ENCODE assay signal across 8 cellular contexts in genomic region chr9:111481885-111482636, GRCh38. TPM values are rescaled to one million over a fixed set of nuclear protein-coding genes. Genes with fewer than 3 reads are reported as not detected.
DNase-seq lines count a peak whose midpoint lies in the region; ATAC-seq and TF ChIP-seq lines count a peak whose summit lies in the region.

No MANE protein-coding gene starts in this region.

- peak overlapping the region; percentile 87 to 90 for H3K27ac Mint-ChIP-seq in activated naive CD4-positive, alpha-beta T cell treated with anti-CD3 and anti-CD28 coated beads, Interleukin-2, amount 50 U/mL, for 72 hours

- H3F3A ChIP-seq in DOHH2 (ENCODE audit: control insufficient read depth, insufficient read depth) (peaks cover 5% of the 10 kb centered on the region; the same call in 1 of the 2 replicates), MM.1S (ENCODE audit: insufficient read depth, low read length) (peaks cover 13% of the 10 kb centered on the region)

- no peak for DNase-seq in MM.1S
- DNase-seq in activated naive CD4-positive, alpha-beta T cell treated with anti-CD3 and anti-CD28 coated beads, Interleukin-2, amount 50 U/mL, for 72 hours (ENCODE audit: low spot score in 2 of 2), result no peak
- no peak for DNase-seq in stomach
- no peak for DNase-seq in NCI-H187 treated with DMSO at 0.1 percent for 48 hours (lab: John Stamatoyannopoulos, UW)
- DNase-seq in COLO829 (ENCODE audit: low spot score), result no peak

- H3K4me2 ChIP-seq in DOHH2 (ENCODE audit: low read length) (peak overlapping the region; percentile 91), MM.1S (ENCODE audit: low read depth, low read length) (peak overlapping the region; percentile 78)

- H4K20me1 ChIP-seq in DOHH2 (ENCODE audit: control insufficient read depth, insufficient read depth, low read depth, low read length) (peaks cover 30% of the 10 kb centered on the region), MM.1S (ENCODE audit: insufficient read depth, low read length) (peaks cover 29% of the 10 kb centered on the region)

- no peaks in the 10 kb centered on the region for H3K9me3 Mint-ChIP-seq in activated naive CD4-positive, alpha-beta T cell treated with anti-CD3 and anti-CD28 coated beads, Interleukin-2, amount 50 U/mL, for 72 hours

- H3K27me3 ChIP-seq in DOHH2 (ENCODE audit: control insufficient read depth, low read length) (no peaks in the 10 kb centered on the region), MM.1S (replicated peaks; ENCODE audit: insufficient read depth, low read length) (no peaks in the 10 kb centered on the region), stomach (no peaks in the 10 kb centered on the region)

- no peaks in the 10 kb centered on the region for H3K9me3 ChIP-seq in DOHH2 (ENCODE audit: control insufficient read depth, insufficient read depth, low read length)
- H3K9me3 ChIP-seq in MM.1S (replicated peaks; ENCODE audit: insufficient read depth, low read length), result no peaks in the 10 kb centered on the region
- H3K9me3 ChIP-seq in iPS-18c (ENCODE audit: control insufficient read depth, insufficient read depth, low read length), result no peaks in the 10 kb centered on the region
- no peaks in the 10 kb centered on the region for H3K9me3 ChIP-seq in stomach

- H3K36me3 ChIP-seq in DOHH2 (ENCODE audit: control insufficient read depth, low read length), result peaks cover 3% of the 10 kb centered on the region
- no peaks in the 10 kb centered on the region for H3K36me3 ChIP-seq in MM.1S (replicated peaks; ENCODE audit: insufficient read depth, low read length)
- H3K36me3 ChIP-seq in stomach, result no peaks in the 10 kb centered on the region

- 22 to 40% (median 24%) methylated on average over 13 of the region's 13 CpGs for WGBS in stomach, 5 donors

- H3K27ac ChIP-seq in DOHH2 (ENCODE audit: low read depth, low read length) (no peak overlapping the region), MM.1S (ENCODE audit: low read length) (no peak overlapping the region), stomach (peak overlapping the region; percentile 66 to 99 (median 98))

- peaks cover 36% of the 10 kb centered on the region for H3K4me1 ChIP-seq in DOHH2 (ENCODE audit: control insufficient read depth, low read length)
- H3K4me1 ChIP-seq in MM.1S (ENCODE audit: low read length), result peaks cover 14% of the 10 kb centered on the region; the same call in 1 of the 2 replicates
- peaks cover 13 to 55% (median 35%) of the 10 kb centered on the region in 4 donors for H3K4me1 ChIP-seq in stomach

- no peak for TF ChIP-seq POLR2A in stomach (IDR thresholded peaks at IDR 0.05)

- peak overlapping the region; percentile 89; the same call in 1 of the 2 replicates for H3K9ac ChIP-seq in MM.1S (ENCODE audit: low read length)

- H3K36me3 Mint-ChIP-seq in activated naive CD4-positive, alpha-beta T cell treated with anti-CD3 and anti-CD28 coated beads, Interleukin-2, amount 50 U/mL, for 72 hours, result peaks cover 11 to 25% of the 10 kb centered on the region in 2 donors

- TF ChIP-seq EP300 in stomach (IDR thresholded peaks at IDR 0.05), result no peak

- intact Hi-C loops in stomach (cut with DNase I; ENCODE audit: low total_unique reads), result no loop called here

- no peaks in the 10 kb centered on the region for H3K9me2 ChIP-seq in DOHH2 (replicated peaks; ENCODE audit: control insufficient read depth, low read length)
- H3K9me2 ChIP-seq in MM.1S (replicated peaks; ENCODE audit: insufficient read depth, low read length), result no peaks in the 10 kb centered on the region

- H3K4me3 ChIP-seq in DOHH2 (ENCODE audit: low read length) (peak overlapping the region; percentile 95), MM.1S (ENCODE audit: low read length) (peak overlapping the region; percentile 96), iPS-18c (ENCODE audit: insufficient read depth, low read depth, low read length) (peak overlapping the region; percentile 85), stomach (peak overlapping the region; percentile 70 to 96 (median 87))

- H3K79me2 ChIP-seq in DOHH2 (ENCODE audit: control insufficient read depth, low read length) (peaks cover 70% of the 10 kb centered on the region), MM.1S (ENCODE audit: low read length) (peaks cover 64% of the 10 kb centered on the region)

- no peak overlapping the region for H2AFZ ChIP-seq in MM.1S (ENCODE audit: low read length)

- TF ChIP-seq CTCF in DOHH2 (IDR thresholded peaks at IDR 0.05; ENCODE audit: low read depth, low read length, poor library complexity, severe bottlenecking) (no peak), MM.1S (IDR thresholded peaks at IDR 0.05; ENCODE audit: low read length) (no peak), stomach (IDR thresholded peaks at IDR 0.05) (no peak)

- ATAC-seq in activated naive CD4-positive, alpha-beta T cell treated with anti-CD3 and anti-CD28 coated beads, Interleukin-2, amount 50 U/mL, for 72 hours, result no peak
- no peak for ATAC-seq in GM21786 (IDR thresholded peaks at IDR 0.05; ENCODE audit: unreplicated experiment)

RNA-seq across cellular contexts. Expression of gene ECPAS, which starts 2.1 kb away (rescaled TPM):
- total RNA-seq in activated naive CD4-positive, alpha-beta T cell treated with anti-CD3 and anti-CD28 coated beads, Interleukin-2, amount 50 U/mL, for 72 hours, result 10 to 100 TPM; 57.5 to 95.7 TPM
- 100 to 1,000 TPM in 1 of 5 donors, 10 to 100 TPM in 4; 34.5 to 147 (median 77.1) TPM for total RNA-seq in stomach
- 10 to 100 TPM; 13.6 to 17.6 (median 13.8) TPM for polyA plus RNA-seq in stomach

RNA-seq across cellular contexts. Expression of gene ZNF483, which starts 42.9 kb away (rescaled TPM):
- total RNA-seq in activated naive CD4-positive, alpha-beta T cell treated with anti-CD3 and anti-CD28 coated beads, Interleukin-2, amount 50 U/mL, for 72 hours, result 1 to 10 TPM; 5.1 to 8.2 TPM
- 10 to 100 TPM in 1 of 5 donors, 1 to 10 TPM in 3, not detected in 1; 1.8 to 29.7 (median 4.5) TPM for total RNA-seq in stomach
- polyA plus RNA-seq in stomach, result under 1 TPM in 2 of 3 donors, not detected in 1; 0.06 to 0.38 TPM

Comparison
In these comparisons a context has a peak if more than half of its experiments do, and no peak if none do; other contexts are left out.
1. H3K27ac ChIP-seq: peak in stomach (5 of 5); none in DOHH2 (single experiment) and MM.1S (single experiment).
2. Peak in every context shown above with its lines, with median percentiles within 50 percentile points of each other: H3K4me3 ChIP-seq.